In the genomic region with DNA sequence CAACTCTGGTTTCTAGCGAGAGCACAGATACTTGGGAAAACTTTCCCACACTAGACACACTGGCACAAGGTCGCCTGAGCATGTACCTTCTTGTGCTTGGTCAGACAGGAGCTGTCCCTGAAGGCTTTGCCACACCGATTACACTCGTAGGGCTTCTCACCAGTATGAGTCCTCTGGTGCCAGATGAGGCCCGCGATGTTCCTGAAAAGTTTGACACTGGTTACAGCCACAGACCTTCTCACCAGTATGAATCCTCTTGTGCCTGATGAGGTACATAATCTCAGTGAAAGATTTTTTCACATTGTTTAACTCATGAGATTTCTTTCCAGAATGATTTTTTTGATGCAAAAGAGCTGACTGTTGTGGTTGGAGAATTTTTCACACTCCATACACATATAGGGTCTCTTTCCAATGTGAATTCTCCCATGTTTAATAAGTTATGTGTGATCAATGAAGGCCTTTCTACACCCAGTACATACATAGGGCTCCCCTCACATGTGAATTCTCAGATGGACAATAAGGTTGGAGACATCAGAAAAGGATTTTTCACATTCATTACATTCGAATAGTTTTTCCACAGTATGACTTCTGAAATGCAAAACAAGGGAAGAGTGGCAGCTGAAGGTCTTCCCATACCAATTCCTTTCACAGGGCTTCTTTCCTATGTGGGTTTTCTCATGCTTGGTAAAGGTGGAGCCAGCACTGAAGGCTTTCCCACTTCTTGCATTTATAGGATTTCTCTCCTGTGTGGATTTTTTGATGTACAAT, we compare ENCODE assay signal across 19 cellular contexts. TPM values are rescaled to one million over a fixed set of nuclear protein-coding genes. Genes with fewer than 3 reads are reported as not detected.
A peak's percentile ranks its signal among the peaks of the same experiment; 100 is the strongest.
DNase-seq lines count a peak whose midpoint lies in the region; ATAC-seq, FAIRE-seq and TF ChIP-seq lines count a peak whose summit lies in the region.
"Had no signal": no experiment of that assay in that cellular context is flagged by ENCODE, and none has a peak within 500 bp of the region (broad histone marks: within the 10 kb centered on the region; RNA-seq: fewer than 3 reads in every experiment).

No MANE protein-coding gene starts in this region.

- POLR2A ChIA-PET in H1 (lab: Charles Lee; ENCODE audit: partially characterized antibody) = no interaction called here

- H3K9ac ChIP-seq in adipocyte (ENCODE audit: low read length) (no peak overlapping the region), H1 (replicated peaks in 1 of 4; ENCODE audit: extremely low read depth in 1 of 4, low read depth in 3 of 4, low read length in 3 of 4) (no peak overlapping the region)
- H3K9ac ChIP-seq: BLaER1 had no signal

- H3K27me3 ChIP-seq in adipocyte (replicated peaks; ENCODE audit: control insufficient read depth, insufficient read depth, low read length) = no peaks in the 10 kb centered on the region
- peaks cover 0 to 1% (median 0%) of the 10 kb centered on the region in 4 experiments; a peak in 1 of 7 replicates for H3K27me3 ChIP-seq in H1 (replicated peaks in 1 of 4; ENCODE audit: control insufficient read depth in 3 of 4, extremely low read depth in 1 of 4, insufficient read depth in 3 of 4, low read length in 3 of 4)
- H3K27me3 ChIP-seq: BLaER1 had no signal

- H2BK12ac ChIP-seq in H1 (ENCODE audit: low read depth, low read length) = no peak overlapping the region

- no peak overlapping the region for H2BK20ac ChIP-seq in H1 (ENCODE audit: low read length)

- no peaks in the 10 kb centered on the region for H3K36me3 ChIP-seq in adipocyte (ENCODE audit: control insufficient read depth, insufficient read depth, low read length, severe bottlenecking)
- no peaks in the 10 kb centered on the region for H3K36me3 ChIP-seq in H1 (ENCODE audit: control insufficient read depth in 2 of 4, insufficient read depth in 4 of 4, low read length in 3 of 4)
- H3K36me3 ChIP-seq: BLaER1 had no signal

- DNase-seq in DMS53 (lab: John Stamatoyannopoulos, UW) (peak; percentile 20), DMS53 treated with DMSO at 0.1 percent for 48 hours (lab: John Stamatoyannopoulos, UW; ENCODE audit: unreplicated experiment) (no peak), adipocyte (ENCODE audit: low read depth) (no peak), H1 (ENCODE audit: low read depth in 1 of 2, low spot score in 2 of 2) (no peak), osteocyte (ENCODE audit: extremely low spot score, unreplicated experiment) (no peak)
- DNase-seq: 8988T; AML-193; Caco-2; CD8-positive, alpha-beta memory T cell; DMS79 treated with DMSO at 0.1 percent for 48 hours; EL had no signal

- no peak overlapping the region for H3K4me2 ChIP-seq in H1 (ENCODE audit: insufficient read depth in 1 of 2, low read depth in 2 of 2, low read length in 2 of 2)
- H3K4me2 ChIP-seq: BLaER1 had no signal

- no peaks in the 10 kb centered on the region for H3K4me1 Mint-ChIP-seq in osteocyte (ENCODE audit: unreplicated experiment)
- H3K4me1 Mint-ChIP-seq: CD8-positive, alpha-beta memory T cell had no signal

- no peak overlapping the region for H2AFZ ChIP-seq in H1 (ENCODE audit: low read length)

- WGBS in H1 (ENCODE audit: extremely low coverage in 1 of 2, insufficient coverage in 1 of 2, insufficient read length in 1 of 2, insufficient replicate concordance in 2 of 2, low coverage in 1 of 2, low lambda C conversion rate in 2 of 2, missing lambda C conversion rate in 1 of 2), 2 experiments = 67% methylated on average over 7 of the region's 7 CpGs; no CpG with 5 or more reads in 1 of the 2 experiments

- H3K79me2 ChIP-seq in H1 (ENCODE audit: control insufficient read depth in 1 of 2, insufficient read depth in 2 of 2, low read length in 2 of 2) = no peaks in the 10 kb centered on the region

- no peaks in the 10 kb centered on the region for H3K27me3 Mint-ChIP-seq in osteocyte (ENCODE audit: unreplicated experiment)

- H3K36me3 Mint-ChIP-seq in osteocyte (ENCODE audit: unreplicated experiment) = peaks cover 3% of the 10 kb centered on the region

- no peak for ATAC-seq in GM21381 (IDR thresholded peaks at IDR 0.05; ENCODE audit: unreplicated experiment)
- no peak for ATAC-seq in GM18505 (IDR thresholded peaks at IDR 0.05; ENCODE audit: unreplicated experiment)

- no peak overlapping the region for H2AK5ac ChIP-seq in H1 (ENCODE audit: low read depth, low read length)

- H3K9me3 ChIP-seq in adipocyte (ENCODE audit: control insufficient read depth, low read length) = peaks cover 80% of the 10 kb centered on the region
- H3K9me3 ChIP-seq in H1 (ENCODE audit: insufficient read depth in 2 of 2, low read depth in 1 of 2, low read length in 1 of 2) = peaks cover 69 to 89% of the 10 kb centered on the region in 2 experiments

- no peak overlapping the region for H3K56ac ChIP-seq in H1 (replicated peaks; ENCODE audit: insufficient read length, low read depth, low read length)

- no peak overlapping the region for H3K23ac ChIP-seq in H1 (ENCODE audit: insufficient read length)

- no peak for TF ChIP-seq RAD21 in H1 (IDR thresholded peaks at IDR 0.05 in 1 of 2, conservative IDR thresholded peaks at IDR 0.05 in 1 of 2; ENCODE audit: low read depth in 2 of 2, low read length in 2 of 2)

- no peak overlapping the region for H3K4me3 Mint-ChIP-seq in osteocyte (ENCODE audit: unreplicated experiment)
- H3K4me3 Mint-ChIP-seq: CD8-positive, alpha-beta memory T cell had no signal

- H4K91ac ChIP-seq in H1 (replicated peaks; ENCODE audit: insufficient read length, low read length) = no peak overlapping the region

- CTCF ChIA-PET in H1 (lab: Charles Lee; ENCODE audit: partially characterized antibody) = interaction anchor here (1.3 kb wide), 1 partner anchor 86 kb away, joined by 3 read pairs; no protein-coding TSS in a partner anchor

- no peak overlapping the region for H3K27ac Mint-ChIP-seq in osteocyte (ENCODE audit: unreplicated experiment)
- H3K27ac Mint-ChIP-seq: CD8-positive, alpha-beta memory T cell had no signal

- no peak overlapping the region for H4K5ac ChIP-seq in H1 (ENCODE audit: insufficient read length, low read depth, low read length)

- peaks cover 42% of the 10 kb centered on the region for H3K9me3 Mint-ChIP-seq in osteocyte (ENCODE audit: unreplicated experiment)

- no peak overlapping the region for H2BK5ac ChIP-seq in H1 (ENCODE audit: low read depth, low read length)

- FAIRE-seq in H1 (lab: Jason Lieb, UNC) = no peak
- FAIRE-seq: G401.6, GM12892, GM19239, H54 had no signal

- no peak for TF ChIP-seq POLR2A in H1 (IDR thresholded peaks at IDR 0.05; ENCODE audit: control extremely low read depth in 1 of 2, low read depth in 2 of 2, low read length in 2 of 2)
- no peak for TF ChIP-seq POLR2A in GM18505 (IDR thresholded peaks at IDR 0.05; ENCODE audit: borderline replicate concordance, extremely low read depth, insufficient read depth, insufficient read length)

- no peak overlapping the region for H3K18ac ChIP-seq in H1 (ENCODE audit: extremely low read depth, low read length)

- H2BK15ac ChIP-seq in H1 (ENCODE audit: low read length) = no peak overlapping the region

- no peaks in the 10 kb centered on the region for H4K20me1 ChIP-seq in H1 (replicated peaks in 1 of 2; ENCODE audit: control insufficient read depth in 1 of 2, insufficient read depth in 2 of 2, low read length in 2 of 2)
- H4K20me1 ChIP-seq: BLaER1 had no signal

- H3K4ac ChIP-seq in H1 (replicated peaks; ENCODE audit: insufficient read length, low read depth, low read length) = no peak overlapping the region

- no peak overlapping the region for H2BK120ac ChIP-seq in H1 (replicated peaks; ENCODE audit: low read depth, low read length)

- H3K4me1 ChIP-seq in adipocyte (ENCODE audit: control insufficient read depth, insufficient read depth, low read length) (no peaks in the 10 kb centered on the region), H1 (replicated peaks in 1 of 4; ENCODE audit: control insufficient read depth in 3 of 4, insufficient read depth in 4 of 4, low read length in 3 of 4) (no peaks in the 10 kb centered on the region)
- H3K4me1 ChIP-seq: BLaER1, Caco-2 had no signal

- no peak for TF ChIP-seq CTCF in H1 (IDR thresholded peaks at IDR 0.05; ENCODE audit: control extremely low read depth in 1 of 3, insufficient read depth in 1 of 3, low read depth in 1 of 3, low read length in 3 of 3)
- no peak for TF ChIP-seq CTCF in osteocyte (IDR thresholded peaks at IDR 0.05)

- H3K79me1 ChIP-seq in H1 (ENCODE audit: low read depth, low read length) = no peaks in the 10 kb centered on the region

- no peak overlapping the region for H4K8ac ChIP-seq in H1 (ENCODE audit: extremely low read depth, insufficient read depth, low read length)

- no peak for TF ChIP-seq EP300 in H1 (IDR thresholded peaks at IDR 0.05; ENCODE audit: borderline replicate concordance in 1 of 2, low read depth in 2 of 2, low read length in 2 of 2)

- H3K4me3 ChIP-seq in adipocyte (ENCODE audit: low read length) (peak overlapping the region; percentile 29), H1 (ENCODE audit: extremely low read depth in 1 of 4, insufficient read depth in 2 of 4, low read depth in 3 of 4, low read length in 4 of 4) (no peak overlapping the region)

- no peaks in the 10 kb centered on the region for H3K23me2 ChIP-seq in H1 (ENCODE audit: low read depth, low read length)

- no peak overlapping the region for H3K14ac ChIP-seq in H1 (ENCODE audit: insufficient read length)

- no peak overlapping the region for H3K27ac ChIP-seq in H1 (ENCODE audit: low read depth, low read length)
- H3K27ac ChIP-seq: BLaER1 had no signal

RNA-seq across cellular contexts. Expression of a gene that starts 9.9 kb away (rescaled TPM):
- total RNA-seq in H1 (2021; fragmentation: NEBNext Ultra II Directional; extraction: Animal tissue kit (Norgen Biotek cat#: 25700)) = 37.0 and 37.6 TPM in 2 replicates
- polyA plus RNA-seq in H1 (2011; rRNA removed) = 41.4 and 64.7 TPM in 2 replicates
- 58.3 TPM for polyA plus RNA-seq in H1 (2011; cell fraction: cytosol; rRNA removed)
- polyA plus RNA-seq in H1 (2011; cell fraction: nucleus; rRNA removed) = 111 TPM
- polyA plus RNA-seq in H1 (2012, experiment 1 of 2) = 41.5 to 51.6 TPM (median 46.0 TPM) in 4 replicates
- 31.0 TPM for polyA plus RNA-seq in H1 (2012, experiment 2 of 2)
- polyA plus RNA-seq in H1 (2013, experiment 1 of 2) = 29.8 TPM
- polyA plus RNA-seq in H1 (2013, experiment 2 of 2) = 27.0 TPM
- 18.1 and 18.4 TPM in 2 replicates for polyA minus RNA-seq in H1 (2011; rRNA and poly(A)+ RNA removed)
- 29.7 TPM for polyA minus RNA-seq in H1 (2011; cell fraction: cytosol; rRNA and poly(A)+ RNA removed)
- polyA minus RNA-seq in H1 (2011; cell fraction: nucleus; rRNA and poly(A)+ RNA removed) = 44.2 TPM
- total RNA-seq in osteocyte = 47.2 and 50.7 TPM in 2 replicates
- total RNA-seq: Caco-2 had no signal

RNA-seq across cellular contexts. Expression of a gene that starts 42.6 kb away (rescaled TPM):
- 11.2 and 12.0 TPM in 2 replicates for total RNA-seq in H1 (2021; fragmentation: NEBNext Ultra II Directional; extraction: Animal tissue kit (Norgen Biotek cat#: 25700))
- 5.0 and 5.8 TPM in 2 replicates for polyA plus RNA-seq in H1 (2011; rRNA removed)
- 7.8 TPM for polyA plus RNA-seq in H1 (2011; cell fraction: cytosol; rRNA removed)
- polyA plus RNA-seq in H1 (2011; cell fraction: nucleus; rRNA removed) = 5.4 TPM
- polyA plus RNA-seq in H1 (2012, experiment 1 of 2) = 8.2 to 12.5 TPM (median 9.8 TPM) in 4 replicates
- 2.1 TPM for polyA plus RNA-seq in H1 (2012, experiment 2 of 2)
- 5.5 TPM for polyA plus RNA-seq in H1 (2013, experiment 1 of 2)
- 6.1 TPM for polyA plus RNA-seq in H1 (2013, experiment 2 of 2)
- polyA minus RNA-seq in H1 (2011; rRNA and poly(A)+ RNA removed) = 17.6 and 18.5 TPM in 2 replicates
- polyA minus RNA-seq in H1 (2011; cell fraction: cytosol; rRNA and poly(A)+ RNA removed) = 11.0 TPM
- 8.4 TPM for polyA minus RNA-seq in H1 (2011; cell fraction: nucleus; rRNA and poly(A)+ RNA removed)
- 10.0 and 10.3 TPM in 2 replicates for total RNA-seq in osteocyte

RNA-seq across cellular contexts. Expression of a gene that starts 48.9 kb away (rescaled TPM):
- 5.2 and 5.3 TPM in 2 replicates for total RNA-seq in H1 (2021; fragmentation: NEBNext Ultra II Directional; extraction: Animal tissue kit (Norgen Biotek cat#: 25700))
- 6.9 and 7.9 TPM in 2 replicates for polyA plus RNA-seq in H1 (2011; rRNA removed)
- polyA plus RNA-seq in H1 (2011; cell fraction: cytosol; rRNA removed) = 9.2 TPM
- polyA plus RNA-seq in H1 (2011; cell fraction: nucleus; rRNA removed) = 26.8 TPM
- 5.1 to 6.2 TPM (median 5.3 TPM) in 4 replicates for polyA plus RNA-seq in H1 (2012, experiment 1 of 2)
- 0.51 TPM for polyA plus RNA-seq in H1 (2012, experiment 2 of 2)
- 4.7 TPM for polyA plus RNA-seq in H1 (2013, experiment 1 of 2)
- polyA plus RNA-seq in H1 (2013, experiment 2 of 2) = 4.2 TPM
- 17.9 and 23.2 TPM in 2 replicates for polyA minus RNA-seq in H1 (2011; rRNA and poly(A)+ RNA removed)
- polyA minus RNA-seq in H1 (2011; cell fraction: cytosol; rRNA and poly(A)+ RNA removed) = 7.2 TPM
- polyA minus RNA-seq in H1 (2011; cell fraction: nucleus; rRNA and poly(A)+ RNA removed) = 19.7 TPM
- total RNA-seq in osteocyte = 5.5 and 5.9 TPM in 2 replicates
- total RNA-seq: Caco-2, HT1080 had no signal
